10 cellular contexts compared by ENCODE assay signal in the genomic region with DNA sequence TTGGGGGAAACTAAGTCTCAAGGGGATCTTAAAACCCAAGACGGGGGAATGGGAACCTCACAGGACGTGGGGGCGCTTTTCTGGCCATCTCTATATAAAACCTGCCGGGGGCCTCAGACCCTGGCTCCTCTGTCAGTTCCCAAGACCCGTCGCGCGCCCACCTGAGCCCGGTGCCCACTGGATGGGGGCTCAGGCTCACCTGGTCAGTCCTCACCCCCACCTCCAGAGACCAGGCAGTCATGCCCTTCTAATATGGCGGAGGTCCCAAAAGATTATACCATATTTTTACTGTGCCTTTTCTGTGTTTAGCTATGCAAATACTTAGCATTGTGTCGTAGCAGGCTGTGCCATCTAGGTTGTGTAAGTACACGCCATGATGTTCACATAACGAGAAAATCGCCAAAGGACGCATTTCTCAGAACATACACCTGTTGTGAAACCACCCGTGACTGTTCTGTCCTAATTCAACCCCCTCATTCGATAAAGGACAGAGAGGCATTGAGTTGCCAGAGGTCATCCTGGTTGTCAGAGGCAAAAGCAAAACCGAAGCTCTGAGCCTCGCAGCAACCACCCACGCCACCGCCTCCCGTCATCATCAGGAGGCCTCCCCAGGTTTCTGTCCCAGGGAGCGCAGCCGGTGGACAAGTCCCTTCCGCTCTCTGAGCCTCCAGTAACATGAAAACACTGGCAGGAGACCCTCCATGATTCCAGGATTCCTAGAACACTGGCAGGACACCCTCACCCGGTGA. TPM values are rescaled to one million over a fixed set of nuclear protein-coding genes. Genes with fewer than 3 reads are reported as not detected.
DNase-seq lines count a peak whose midpoint lies in the region; ATAC-seq, FAIRE-seq and TF ChIP-seq lines count a peak whose summit lies in the region.
"Had no signal": no experiment of that assay in that cellular context is flagged by ENCODE, and none has a peak within 500 bp of the region (broad histone marks: within the 10 kb centered on the region; RNA-seq: fewer than 3 reads in every experiment).

No MANE protein-coding gene starts in this region.

- H2BK120ac ChIP-seq in H1 (replicated peaks; ENCODE audit: low read depth, low read length): no peak overlapping the region

- H3K79me2 ChIP-seq in KMS-11 (ENCODE audit: insufficient read depth, low read depth) (no peaks in the 10 kb centered on the region), H1 (ENCODE audit: control insufficient read depth in 1 of 2, insufficient read depth in 2 of 2, low read length in 2 of 2) (no peaks in the 10 kb centered on the region), osteoblast (ENCODE audit: insufficient read depth, low read length) (no peaks in the 10 kb centered on the region)

- peak; percentile 24 for TF ChIP-seq CTCF in CD4-positive, alpha-beta T cell (IDR thresholded peaks at IDR 0.05)
- TF ChIP-seq CTCF in KMS-11 (conservative IDR thresholded peaks at IDR 0.05; ENCODE audit: low read depth, low read length) (no peak; the same call in 1 of the 2 replicates), H1 (IDR thresholded peaks at IDR 0.05; ENCODE audit: control extremely low read depth in 1 of 3, insufficient read depth in 1 of 3, low read depth in 1 of 3, low read length in 3 of 3) (no peak), osteoblast (IDR thresholded peaks at IDR 0.05; ENCODE audit: extremely low read depth, low read depth, low read length) (no peak)

- peak overlapping the region; percentile 36; the same call in 1 of the 2 replicates for H3K9ac ChIP-seq in KMS-11
- H3K9ac ChIP-seq in H1 (replicated peaks in 1 of 4; ENCODE audit: extremely low read depth in 1 of 4, low read depth in 3 of 4, low read length in 3 of 4): no peak overlapping the region

- H3K36me3 ChIP-seq in KMS-11 (ENCODE audit: insufficient read depth): no peaks in the 10 kb centered on the region
- H3K36me3 ChIP-seq in H1 (ENCODE audit: control insufficient read depth in 2 of 4, insufficient read depth in 4 of 4, low read length in 3 of 4): no peaks in the 10 kb centered on the region
- H3K36me3 ChIP-seq in osteoblast (ENCODE audit: insufficient read depth, low read length): no peaks in the 10 kb centered on the region
- H3K36me3 ChIP-seq: ascending aorta had no signal

- TF ChIP-seq RAD21 in H1 (IDR thresholded peaks at IDR 0.05 in 1 of 2, conservative IDR thresholded peaks at IDR 0.05 in 1 of 2; ENCODE audit: low read depth in 2 of 2, low read length in 2 of 2): no peak

- H3K4me3 ChIP-seq in KMS-11 (IDR thresholded peaks at IDR 0.05; ENCODE audit: insufficient read depth, low read depth, low read length): no peak overlapping the region
- H3K4me3 ChIP-seq in H1 (ENCODE audit: extremely low read depth in 1 of 4, insufficient read depth in 2 of 4, low read depth in 3 of 4, low read length in 4 of 4): peak overlapping the region in 2 of 4 experiments; percentile 14 to 61; a peak in 3 of 8 replicates
- peak overlapping the region; percentile 42 for H3K4me3 ChIP-seq in osteoblast (ENCODE audit: insufficient read depth, low read length)

- POLR2A ChIA-PET in CD4-positive, alpha-beta T cell (lab: Charles Lee): interaction anchor here (0.8 to 2.1 kb wide), 2 partner anchors 10 to 395 kb away, joined by 3 to 16 read pairs; no protein-coding TSS in a partner anchor
- POLR2A ChIA-PET in H1 (lab: Charles Lee; ENCODE audit: partially characterized antibody): interaction anchor here (1.0 kb wide), 1 partner anchor 29 kb away, joined by 3 read pairs; no protein-coding TSS in a partner anchor

- peaks cover 4% of the 10 kb centered on the region for H3K4me1 Mint-ChIP-seq in CD4-positive, alpha-beta T cell (ENCODE audit: low read depth)

- no peak overlapping the region for H2AK5ac ChIP-seq in H1 (ENCODE audit: low read depth, low read length)

- DNase-seq in CD4-positive, alpha-beta T cell: no peak
- DNase-seq in H1 (ENCODE audit: low read depth in 1 of 2, low spot score in 2 of 2): no peak
- no peak for DNase-seq in osteoblast (ENCODE audit: insufficient read length, low spot score, missing footprints)
- DNase-seq in amygdala (lab: John Stamatoyannopoulos, UW): no peak
- no peak for DNase-seq in NCI-H2171 treated with DMSO at 0.1 percent for 48 hours (lab: John Stamatoyannopoulos, UW)
- no peak for DNase-seq in NCI-H2029 treated with DMSO at 0.1 percent for 48 hours (lab: John Stamatoyannopoulos, UW)
- DNase-seq: NCI-H1436 treated with DMSO at 0.1 percent for 48 hours had no signal

- TF ChIP-seq POLR2A in H1 (IDR thresholded peaks at IDR 0.05; ENCODE audit: control extremely low read depth in 1 of 2, low read depth in 2 of 2, low read length in 2 of 2): no peak

- H2BK5ac ChIP-seq in H1 (ENCODE audit: low read depth, low read length): no peak overlapping the region

- no peaks in the 10 kb centered on the region for H3K27me3 Mint-ChIP-seq in CD4-positive, alpha-beta T cell

- H3K4ac ChIP-seq in H1 (replicated peaks; ENCODE audit: insufficient read length, low read depth, low read length): no peak overlapping the region

- no peaks in the 10 kb centered on the region for H3K36me3 Mint-ChIP-seq in CD4-positive, alpha-beta T cell (ENCODE audit: low read depth)

- peak overlapping the region; percentile 58 for H3K4me3 Mint-ChIP-seq in CD4-positive, alpha-beta T cell

- H2BK20ac ChIP-seq in H1 (ENCODE audit: low read length): no peak overlapping the region

- no peak overlapping the region for H3K18ac ChIP-seq in H1 (ENCODE audit: extremely low read depth, low read length)

- no peak overlapping the region for H3K14ac ChIP-seq in H1 (ENCODE audit: insufficient read length)

- no peak overlapping the region for H2BK15ac ChIP-seq in H1 (ENCODE audit: low read length)

- H4K20me1 ChIP-seq in KMS-11 (ENCODE audit: insufficient read depth) (no peaks in the 10 kb centered on the region), H1 (replicated peaks in 1 of 2; ENCODE audit: control insufficient read depth in 1 of 2, insufficient read depth in 2 of 2, low read length in 2 of 2) (no peaks in the 10 kb centered on the region), osteoblast (ENCODE audit: insufficient read depth, low read length) (no peaks in the 10 kb centered on the region)

- 87% methylated on average over 26 of the region's 26 CpGs; no CpG with 5 or more reads in 1 of the 2 experiments for WGBS in H1 (ENCODE audit: extremely low coverage in 1 of 2, insufficient coverage in 1 of 2, insufficient read length in 1 of 2, insufficient replicate concordance in 2 of 2, low coverage in 1 of 2, low lambda C conversion rate in 2 of 2, missing lambda C conversion rate in 1 of 2), 2 experiments

- H4K5ac ChIP-seq in H1 (ENCODE audit: insufficient read length, low read depth, low read length): peak overlapping the region; percentile 15

- H3K4me1 ChIP-seq in KMS-11 (ENCODE audit: low read depth, poor library complexity, severe bottlenecking): peaks cover 33% of the 10 kb centered on the region
- peaks cover under 1 to 8% (median 4%) of the 10 kb centered on the region in 4 experiments; a peak in 6 of 7 replicates for H3K4me1 ChIP-seq in H1 (replicated peaks in 1 of 4; ENCODE audit: control insufficient read depth in 3 of 4, insufficient read depth in 4 of 4, low read length in 3 of 4)
- peaks cover 4% of the 10 kb centered on the region for H3K4me1 ChIP-seq in osteoblast (ENCODE audit: insufficient read depth, low read length)

- no peak overlapping the region for H3K27ac Mint-ChIP-seq in CD4-positive, alpha-beta T cell

- intact Hi-C loops in CD4-positive, alpha-beta T cell (cut with DNase I, micrococcal nuclease): loop anchor here (1.0 to 5.0 kb wide), 6 partner anchors 71 to 1257 kb away; partner anchors contain the start of gene LHPP (in 1 of the 2)

- H3K9me3 ChIP-seq in CD4-positive, alpha-beta T cell (ENCODE audit: control insufficient read depth, low read length): no peaks in the 10 kb centered on the region
- H3K9me3 ChIP-seq in H1 (ENCODE audit: insufficient read depth in 2 of 2, low read depth in 1 of 2, low read length in 1 of 2): no peaks in the 10 kb centered on the region
- H3K9me3 ChIP-seq in osteoblast (ENCODE audit: low read depth, low read length): no peaks in the 10 kb centered on the region
- H3K9me3 ChIP-seq: ascending aorta had no signal

- CTCF ChIA-PET in CD4-positive, alpha-beta T cell (lab: Charles Lee): interaction anchor here (0.9 to 6.5 kb wide), 8 partner anchors 12 to 1434 kb away, joined by 3 to 69 read pairs (median 6); partner anchors contain the start of genes BCCIP, OAT and UROS
- CTCF ChIA-PET in H1 (lab: Charles Lee; ENCODE audit: partially characterized antibody): interaction anchor here (0.7 to 4.9 kb wide), 36 partner anchors 8 to 417 kb away, joined by 3 to 79 read pairs (median 5); no protein-coding TSS in a partner anchor

- H3K23me2 ChIP-seq in H1 (ENCODE audit: low read depth, low read length): peaks cover 2% of the 10 kb centered on the region; the same call in 1 of the 2 replicates

- H3K79me1 ChIP-seq in H1 (ENCODE audit: low read depth, low read length): no peaks in the 10 kb centered on the region

- no peak overlapping the region for H4K91ac ChIP-seq in H1 (replicated peaks; ENCODE audit: insufficient read length, low read length)

- no peaks in the 10 kb centered on the region for H3K27me3 ChIP-seq in CD4-positive, alpha-beta T cell (ENCODE audit: control insufficient read depth, insufficient read depth, low read length)
- H3K27me3 ChIP-seq in KMS-11 (ENCODE audit: insufficient read depth, low read depth) (no peaks in the 10 kb centered on the region), H1 (replicated peaks in 1 of 4; ENCODE audit: control insufficient read depth in 3 of 4, extremely low read depth in 1 of 4, insufficient read depth in 3 of 4, low read length in 3 of 4) (peaks cover 0 to 6% (median 5%) of the 10 kb centered on the region in 4 experiments; a peak in 5 of 7 replicates), osteoblast (ENCODE audit: insufficient read depth, low read length) (no peaks in the 10 kb centered on the region)
- H3K27me3 ChIP-seq: ascending aorta had no signal

- H3K23ac ChIP-seq in H1 (ENCODE audit: insufficient read length): no peak overlapping the region

- peak overlapping the region; percentile 70 for H2AFZ ChIP-seq in KMS-11 (ENCODE audit: low read depth)
- peak overlapping the region; percentile 91; the same call in 1 of the 2 replicates for H2AFZ ChIP-seq in H1 (ENCODE audit: low read length)
- H2AFZ ChIP-seq in osteoblast (ENCODE audit: low read length): peak overlapping the region; percentile 63

- no peak overlapping the region for H3K27ac ChIP-seq in CD4-positive, alpha-beta T cell (ENCODE audit: low read depth, low read length)
- H3K27ac ChIP-seq in KMS-11 (no peak overlapping the region), H1 (ENCODE audit: low read depth, low read length) (no peak overlapping the region), osteoblast (ENCODE audit: low read depth, low read length) (no peak overlapping the region)
- H3K27ac ChIP-seq: ascending aorta had no signal

- no peak for TF ChIP-seq EP300 in H1 (IDR thresholded peaks at IDR 0.05; ENCODE audit: borderline replicate concordance in 1 of 2, low read depth in 2 of 2, low read length in 2 of 2)

- FAIRE-seq in H1 (lab: Jason Lieb, UNC): no peak

- H3K4me2 ChIP-seq in KMS-11: peak overlapping the region; percentile 49
- H3K4me2 ChIP-seq in H1 (ENCODE audit: insufficient read depth in 1 of 2, low read depth in 2 of 2, low read length in 2 of 2): peak overlapping the region in 1 of 2 experiments; percentile 82; a peak in 3 of 4 replicates
- peak overlapping the region; percentile 80 for H3K4me2 ChIP-seq in osteoblast (ENCODE audit: insufficient read depth, low read length)

- H4K8ac ChIP-seq in H1 (ENCODE audit: extremely low read depth, insufficient read depth, low read length): peak overlapping the region; percentile 80; the same call in 1 of the 2 replicates

- H3K9me3 Mint-ChIP-seq in CD4-positive, alpha-beta T cell: no peaks in the 10 kb centered on the region

- 0 out of 2 replicates have a peak overlapping the region, but pooled peaks have one; percentile 27 for H2BK12ac ChIP-seq in H1 (ENCODE audit: low read depth, low read length)

- no peak for ATAC-seq in CD4-positive, alpha-beta T cell (ENCODE audit: poor library complexity)
- no peak for ATAC-seq in HG02973 (IDR thresholded peaks at IDR 0.05; ENCODE audit: unreplicated experiment)

- H3K56ac ChIP-seq in H1 (replicated peaks; ENCODE audit: insufficient read length, low read depth, low read length): no peak overlapping the region

RNA-seq across cellular contexts. Expression of gene OAT, which starts 28.9 kb away (rescaled TPM):
- total RNA-seq in CD4-positive, alpha-beta T cell: 10 to 100 TPM; 48.5 to 54.9 TPM
- 121 TPM in 2 replicates for total RNA-seq in H1 (2021; fragmentation: NEBNext Ultra II Directional; extraction: Animal tissue kit (Norgen Biotek cat#: 25700))
- polyA plus RNA-seq in H1 (2011; rRNA removed): 40.3 and 67.8 TPM in 2 replicates
- 78.9 TPM for polyA plus RNA-seq in H1 (2011; cell fraction: cytosol; rRNA removed)
- polyA plus RNA-seq in H1 (2011; cell fraction: nucleus; rRNA removed): 33.9 TPM
- 69.7 to 96.8 TPM (median 81.5 TPM) in 4 replicates for polyA plus RNA-seq in H1 (2012, experiment 1 of 2)
- polyA plus RNA-seq in H1 (2012, experiment 2 of 2): 10.6 TPM
- polyA plus RNA-seq in H1 (2013, experiment 1 of 2): 57.5 TPM
- polyA plus RNA-seq in H1 (2013, experiment 2 of 2): 54.5 TPM
- 65.2 and 99.5 TPM in 2 replicates for polyA minus RNA-seq in H1 (2011; rRNA and poly(A)+ RNA removed)
- 42.3 TPM for polyA minus RNA-seq in H1 (2011; cell fraction: cytosol; rRNA and poly(A)+ RNA removed)
- polyA minus RNA-seq in H1 (2011; cell fraction: nucleus; rRNA and poly(A)+ RNA removed): 33.1 TPM
- 202 and 227 TPM in 2 replicates for total RNA-seq in osteoblast
